1 cellular context compared by ENCODE assay signal in the genomic region with DNA sequence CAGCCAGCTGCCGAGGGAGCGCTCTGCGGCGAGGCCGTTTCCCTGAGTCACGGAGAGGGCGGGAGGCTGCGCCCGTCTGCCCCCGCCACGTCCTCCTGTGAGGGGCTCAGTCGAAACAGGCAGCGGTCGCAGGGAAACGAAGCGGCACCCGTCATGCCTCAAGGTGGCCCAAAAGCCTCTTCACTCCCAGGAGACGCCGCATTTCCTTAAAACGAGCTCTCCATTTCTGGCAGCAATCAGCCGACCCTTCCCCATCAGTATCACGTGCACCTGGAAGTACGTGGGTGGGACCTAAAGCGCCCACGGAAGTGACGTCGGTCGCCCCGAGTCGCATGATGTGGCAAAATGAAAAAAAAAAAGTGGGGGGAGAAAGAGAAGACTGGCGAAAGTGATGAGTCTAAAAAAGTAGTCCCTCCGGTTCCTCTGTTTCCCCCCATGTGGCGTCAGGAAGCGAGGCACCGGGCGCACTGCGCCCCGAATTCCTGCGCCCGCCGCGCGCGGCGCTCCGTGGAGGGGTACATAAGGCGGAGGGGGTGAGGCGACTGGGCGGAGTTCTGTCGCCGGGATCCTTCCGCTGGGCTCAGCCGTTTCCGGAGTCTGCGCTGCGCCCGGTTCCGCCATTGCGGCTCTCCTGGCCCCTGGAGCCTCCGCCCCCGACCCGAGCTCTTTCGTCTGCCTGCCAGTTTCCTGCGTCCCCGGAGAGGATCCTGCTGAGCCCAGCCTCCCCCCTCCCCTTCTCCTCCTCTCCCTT.
TF ChIP-seq lines count a peak whose summit lies in the region.

A gene (plus strand): TSS at position 583 of the 751 bp plus-strand sequence. CDS start 237 bp downstream, outside the sequence.

TF ChIP-seq in K562, 482 proteins besides CTCF, POLR2A, EP300 and RAD21 (continued from another document and continues in another):
- TF ChIP-seq, protein P1, sequence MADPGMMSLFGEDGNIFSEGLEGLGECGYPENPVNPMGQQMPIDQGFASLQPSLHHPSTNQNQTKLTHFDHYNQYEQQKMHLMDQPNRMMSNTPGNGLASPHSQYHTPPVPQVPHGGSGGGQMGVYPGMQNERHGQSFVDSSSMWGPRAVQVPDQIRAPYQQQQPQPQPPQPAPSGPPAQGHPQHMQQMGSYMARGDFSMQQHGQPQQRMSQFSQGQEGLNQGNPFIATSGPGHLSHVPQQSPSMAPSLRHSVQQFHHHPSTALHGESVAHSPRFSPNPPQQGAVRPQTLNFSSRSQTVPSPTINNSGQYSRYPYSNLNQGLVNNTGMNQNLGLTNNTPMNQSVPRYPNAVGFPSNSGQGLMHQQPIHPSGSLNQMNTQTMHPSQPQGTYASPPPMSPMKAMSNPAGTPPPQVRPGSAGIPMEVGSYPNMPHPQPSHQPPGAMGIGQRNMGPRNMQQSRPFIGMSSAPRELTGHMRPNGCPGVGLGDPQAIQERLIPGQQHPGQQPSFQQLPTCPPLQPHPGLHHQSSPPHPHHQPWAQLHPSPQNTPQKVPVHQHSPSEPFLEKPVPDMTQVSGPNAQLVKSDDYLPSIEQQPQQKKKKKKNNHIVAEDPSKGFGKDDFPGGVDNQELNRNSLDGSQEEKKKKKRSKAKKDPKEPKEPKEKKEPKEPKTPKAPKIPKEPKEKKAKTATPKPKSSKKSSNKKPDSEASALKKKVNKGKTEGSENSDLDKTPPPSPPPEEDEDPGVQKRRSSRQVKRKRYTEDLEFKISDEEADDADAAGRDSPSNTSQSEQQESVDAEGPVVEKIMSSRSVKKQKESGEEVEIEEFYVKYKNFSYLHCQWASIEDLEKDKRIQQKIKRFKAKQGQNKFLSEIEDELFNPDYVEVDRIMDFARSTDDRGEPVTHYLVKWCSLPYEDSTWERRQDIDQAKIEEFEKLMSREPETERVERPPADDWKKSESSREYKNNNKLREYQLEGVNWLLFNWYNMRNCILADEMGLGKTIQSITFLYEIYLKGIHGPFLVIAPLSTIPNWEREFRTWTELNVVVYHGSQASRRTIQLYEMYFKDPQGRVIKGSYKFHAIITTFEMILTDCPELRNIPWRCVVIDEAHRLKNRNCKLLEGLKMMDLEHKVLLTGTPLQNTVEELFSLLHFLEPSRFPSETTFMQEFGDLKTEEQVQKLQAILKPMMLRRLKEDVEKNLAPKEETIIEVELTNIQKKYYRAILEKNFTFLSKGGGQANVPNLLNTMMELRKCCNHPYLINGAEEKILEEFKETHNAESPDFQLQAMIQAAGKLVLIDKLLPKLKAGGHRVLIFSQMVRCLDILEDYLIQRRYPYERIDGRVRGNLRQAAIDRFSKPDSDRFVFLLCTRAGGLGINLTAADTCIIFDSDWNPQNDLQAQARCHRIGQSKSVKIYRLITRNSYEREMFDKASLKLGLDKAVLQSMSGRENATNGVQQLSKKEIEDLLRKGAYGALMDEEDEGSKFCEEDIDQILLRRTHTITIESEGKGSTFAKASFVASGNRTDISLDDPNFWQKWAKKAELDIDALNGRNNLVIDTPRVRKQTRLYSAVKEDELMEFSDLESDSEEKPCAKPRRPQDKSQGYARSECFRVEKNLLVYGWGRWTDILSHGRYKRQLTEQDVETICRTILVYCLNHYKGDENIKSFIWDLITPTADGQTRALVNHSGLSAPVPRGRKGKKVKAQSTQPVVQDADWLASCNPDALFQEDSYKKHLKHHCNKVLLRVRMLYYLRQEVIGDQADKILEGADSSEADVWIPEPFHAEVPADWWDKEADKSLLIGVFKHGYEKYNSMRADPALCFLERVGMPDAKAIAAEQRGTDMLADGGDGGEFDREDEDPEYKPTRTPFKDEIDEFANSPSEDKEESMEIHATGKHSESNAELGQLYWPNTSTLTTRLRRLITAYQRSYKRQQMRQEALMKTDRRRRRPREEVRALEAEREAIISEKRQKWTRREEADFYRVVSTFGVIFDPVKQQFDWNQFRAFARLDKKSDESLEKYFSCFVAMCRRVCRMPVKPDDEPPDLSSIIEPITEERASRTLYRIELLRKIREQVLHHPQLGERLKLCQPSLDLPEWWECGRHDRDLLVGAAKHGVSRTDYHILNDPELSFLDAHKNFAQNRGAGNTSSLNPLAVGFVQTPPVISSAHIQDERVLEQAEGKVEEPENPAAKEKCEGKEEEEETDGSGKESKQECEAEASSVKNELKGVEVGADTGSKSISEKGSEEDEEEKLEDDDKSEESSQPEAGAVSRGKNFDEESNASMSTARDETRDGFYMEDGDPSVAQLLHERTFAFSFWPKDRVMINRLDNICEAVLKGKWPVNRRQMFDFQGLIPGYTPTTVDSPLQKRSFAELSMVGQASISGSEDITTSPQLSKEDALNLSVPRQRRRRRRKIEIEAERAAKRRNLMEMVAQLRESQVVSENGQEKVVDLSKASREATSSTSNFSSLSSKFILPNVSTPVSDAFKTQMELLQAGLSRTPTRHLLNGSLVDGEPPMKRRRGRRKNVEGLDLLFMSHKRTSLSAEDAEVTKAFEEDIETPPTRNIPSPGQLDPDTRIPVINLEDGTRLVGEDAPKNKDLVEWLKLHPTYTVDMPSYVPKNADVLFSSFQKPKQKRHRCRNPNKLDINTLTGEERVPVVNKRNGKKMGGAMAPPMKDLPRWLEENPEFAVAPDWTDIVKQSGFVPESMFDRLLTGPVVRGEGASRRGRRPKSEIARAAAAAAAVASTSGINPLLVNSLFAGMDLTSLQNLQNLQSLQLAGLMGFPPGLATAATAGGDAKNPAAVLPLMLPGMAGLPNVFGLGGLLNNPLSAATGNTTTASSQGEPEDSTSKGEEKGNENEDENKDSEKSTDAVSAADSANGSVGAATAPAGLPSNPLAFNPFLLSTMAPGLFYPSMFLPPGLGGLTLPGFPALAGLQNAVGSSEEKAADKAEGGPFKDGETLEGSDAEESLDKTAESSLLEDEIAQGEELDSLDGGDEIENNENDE (IDR thresholded peaks at IDR 0.05; ENCODE audit: low read depth, low read length): no peak
- TF ChIP-seq NBN (IDR thresholded peaks at IDR 0.05; ENCODE audit: low read depth) (peak; percentile 95), SNIP1 (IDR thresholded peaks at IDR 0.05; ENCODE audit: low read depth) (no peak), SMC3 (conservative IDR thresholded peaks at IDR 0.05; ENCODE audit: insufficient read depth, low read depth, low read length) (no peak), MYC (IDR thresholded peaks at IDR 0.05; ENCODE audit: low read depth, low read length) (peak; percentile 93), MYC (CRISPR knock-in tag; IDR thresholded peaks at IDR 0.05; ENCODE audit: borderline replicate concordance, low read depth) (peak; percentile 96; the same call in 1 of the 2 replicates), NEUROD1 (IDR thresholded peaks at IDR 0.05; ENCODE audit: borderline replicate concordance, low read depth, low read length, partially characterized antibody) (peak; percentile 86), ZNF561 (CRISPR knock-in tag; conservative IDR thresholded peaks at IDR 0.05) (no peak), KLF1 (tag; IDR thresholded peaks at IDR 0.05) (peak; percentile 88), RBM17 (IDR thresholded peaks at IDR 0.05; ENCODE audit: borderline replicate concordance, low read depth, low read length) (no peak), SNRNP70 (optimal IDR thresholded peaks at IDR 0.05; ENCODE audit: low read depth, low read length) (no peak), HNRNPUL1 (IDR thresholded peaks at IDR 0.05; ENCODE audit: low read length) (no peak), NR3C1 (CRISPR knock-in tag; IDR thresholded peaks at IDR 0.05) (0 out of 2 replicates have a peak, but pooled peaks have one; percentile 19), GATA2 (CRISPR knock-in tag; IDR thresholded peaks at IDR 0.05) (no peak), ZNF41 (CRISPR knock-in tag; conservative IDR thresholded peaks at IDR 0.05) (no peak), FOXJ3 (CRISPR knock-in tag; IDR thresholded peaks at IDR 0.05) (no peak), ZBTB8A (IDR thresholded peaks at IDR 0.05; ENCODE audit: partially characterized antibody) (no peak), ARID2 (IDR thresholded peaks at IDR 0.05) (0 out of 2 replicates have a peak, but pooled peaks have one; percentile 2), STAT5B (CRISPR knock-in tag; IDR thresholded peaks at IDR 0.05) (no peak), COPS2 (conservative IDR thresholded peaks at IDR 0.05) (no peak), ZNF785 (CRISPR knock-in tag; IDR thresholded peaks at IDR 0.05) (no peak), POLR2AphosphoS5 (IDR thresholded peaks at IDR 0.05; ENCODE audit: control insufficient read depth, insufficient read depth, low read depth, low read length) (peak; percentile 64), ZSCAN29 (IDR thresholded peaks at IDR 0.05) (no peak; the same call in 1 of the 2 replicates)
- TF ChIP-seq, protein P2, sequence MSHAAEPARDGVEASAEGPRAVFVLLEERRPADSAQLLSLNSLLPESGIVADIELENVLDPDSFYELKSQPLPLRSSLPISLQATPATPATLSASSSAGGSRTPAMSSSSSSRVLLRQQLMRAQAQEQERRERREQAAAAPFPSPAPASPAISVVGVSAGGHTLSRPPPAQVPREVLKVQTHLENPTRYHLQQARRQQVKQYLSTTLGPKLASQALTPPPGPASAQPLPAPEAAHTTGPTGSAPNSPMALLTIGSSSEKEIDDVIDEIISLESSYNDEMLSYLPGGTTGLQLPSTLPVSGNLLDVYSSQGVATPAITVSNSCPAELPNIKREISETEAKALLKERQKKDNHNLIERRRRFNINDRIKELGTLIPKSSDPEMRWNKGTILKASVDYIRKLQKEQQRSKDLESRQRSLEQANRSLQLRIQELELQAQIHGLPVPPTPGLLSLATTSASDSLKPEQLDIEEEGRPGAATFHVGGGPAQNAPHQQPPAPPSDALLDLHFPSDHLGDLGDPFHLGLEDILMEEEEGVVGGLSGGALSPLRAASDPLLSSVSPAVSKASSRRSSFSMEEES (CRISPR knock-in tag; IDR thresholded peaks at IDR 0.05): peak; percentile 86
- TF ChIP-seq, protein P3, sequence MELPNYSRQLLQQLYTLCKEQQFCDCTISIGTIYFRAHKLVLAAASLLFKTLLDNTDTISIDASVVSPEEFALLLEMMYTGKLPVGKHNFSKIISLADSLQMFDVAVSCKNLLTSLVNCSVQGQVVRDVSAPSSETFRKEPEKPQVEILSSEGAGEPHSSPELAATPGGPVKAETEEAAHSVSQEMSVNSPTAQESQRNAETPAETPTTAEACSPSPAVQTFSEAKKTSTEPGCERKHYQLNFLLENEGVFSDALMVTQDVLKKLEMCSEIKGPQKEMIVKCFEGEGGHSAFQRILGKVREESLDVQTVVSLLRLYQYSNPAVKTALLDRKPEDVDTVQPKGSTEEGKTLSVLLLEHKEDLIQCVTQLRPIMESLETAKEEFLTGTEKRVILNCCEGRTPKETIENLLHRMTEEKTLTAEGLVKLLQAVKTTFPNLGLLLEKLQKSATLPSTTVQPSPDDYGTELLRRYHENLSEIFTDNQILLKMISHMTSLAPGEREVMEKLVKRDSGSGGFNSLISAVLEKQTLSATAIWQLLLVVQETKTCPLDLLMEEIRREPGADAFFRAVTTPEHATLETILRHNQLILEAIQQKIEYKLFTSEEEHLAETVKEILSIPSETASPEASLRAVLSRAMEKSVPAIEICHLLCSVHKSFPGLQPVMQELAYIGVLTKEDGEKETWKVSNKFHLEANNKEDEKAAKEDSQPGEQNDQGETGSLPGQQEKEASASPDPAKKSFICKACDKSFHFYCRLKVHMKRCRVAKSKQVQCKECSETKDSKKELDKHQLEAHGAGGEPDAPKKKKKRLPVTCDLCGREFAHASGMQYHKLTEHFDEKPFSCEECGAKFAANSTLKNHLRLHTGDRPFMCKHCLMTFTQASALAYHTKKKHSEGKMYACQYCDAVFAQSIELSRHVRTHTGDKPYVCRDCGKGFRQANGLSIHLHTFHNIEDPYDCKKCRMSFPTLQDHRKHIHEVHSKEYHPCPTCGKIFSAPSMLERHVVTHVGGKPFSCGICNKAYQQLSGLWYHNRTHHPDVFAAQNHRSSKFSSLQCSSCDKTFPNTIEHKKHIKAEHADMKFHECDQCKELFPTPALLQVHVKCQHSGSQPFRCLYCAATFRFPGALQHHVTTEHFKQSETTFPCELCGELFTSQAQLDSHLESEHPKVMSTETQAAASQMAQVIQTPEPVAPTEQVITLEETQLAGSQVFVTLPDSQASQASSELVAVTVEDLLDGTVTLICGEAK (IDR thresholded peaks at IDR 0.05): peak; percentile 95
- TF ChIP-seq, protein P3 (CRISPR knock-in tag; IDR thresholded peaks at IDR 0.05): no peak; the same call in 1 of the 2 replicates
- TF ChIP-seq, protein P4, sequence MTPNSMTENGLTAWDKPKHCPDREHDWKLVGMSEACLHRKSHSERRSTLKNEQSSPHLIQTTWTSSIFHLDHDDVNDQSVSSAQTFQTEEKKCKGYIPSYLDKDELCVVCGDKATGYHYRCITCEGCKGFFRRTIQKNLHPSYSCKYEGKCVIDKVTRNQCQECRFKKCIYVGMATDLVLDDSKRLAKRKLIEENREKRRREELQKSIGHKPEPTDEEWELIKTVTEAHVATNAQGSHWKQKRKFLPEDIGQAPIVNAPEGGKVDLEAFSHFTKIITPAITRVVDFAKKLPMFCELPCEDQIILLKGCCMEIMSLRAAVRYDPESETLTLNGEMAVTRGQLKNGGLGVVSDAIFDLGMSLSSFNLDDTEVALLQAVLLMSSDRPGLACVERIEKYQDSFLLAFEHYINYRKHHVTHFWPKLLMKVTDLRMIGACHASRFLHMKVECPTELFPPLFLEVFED (CRISPR knock-in tag; conservative IDR thresholded peaks at IDR 0.05): no peak
- TF ChIP-seq, protein P5, sequence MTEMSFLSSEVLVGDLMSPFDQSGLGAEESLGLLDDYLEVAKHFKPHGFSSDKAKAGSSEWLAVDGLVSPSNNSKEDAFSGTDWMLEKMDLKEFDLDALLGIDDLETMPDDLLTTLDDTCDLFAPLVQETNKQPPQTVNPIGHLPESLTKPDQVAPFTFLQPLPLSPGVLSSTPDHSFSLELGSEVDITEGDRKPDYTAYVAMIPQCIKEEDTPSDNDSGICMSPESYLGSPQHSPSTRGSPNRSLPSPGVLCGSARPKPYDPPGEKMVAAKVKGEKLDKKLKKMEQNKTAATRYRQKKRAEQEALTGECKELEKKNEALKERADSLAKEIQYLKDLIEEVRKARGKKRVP (CRISPR knock-in tag; IDR thresholded peaks at IDR 0.05): no peak
